Comparison of ENCODE assay signal across 19 cellular contexts in the genomic region with DNA sequence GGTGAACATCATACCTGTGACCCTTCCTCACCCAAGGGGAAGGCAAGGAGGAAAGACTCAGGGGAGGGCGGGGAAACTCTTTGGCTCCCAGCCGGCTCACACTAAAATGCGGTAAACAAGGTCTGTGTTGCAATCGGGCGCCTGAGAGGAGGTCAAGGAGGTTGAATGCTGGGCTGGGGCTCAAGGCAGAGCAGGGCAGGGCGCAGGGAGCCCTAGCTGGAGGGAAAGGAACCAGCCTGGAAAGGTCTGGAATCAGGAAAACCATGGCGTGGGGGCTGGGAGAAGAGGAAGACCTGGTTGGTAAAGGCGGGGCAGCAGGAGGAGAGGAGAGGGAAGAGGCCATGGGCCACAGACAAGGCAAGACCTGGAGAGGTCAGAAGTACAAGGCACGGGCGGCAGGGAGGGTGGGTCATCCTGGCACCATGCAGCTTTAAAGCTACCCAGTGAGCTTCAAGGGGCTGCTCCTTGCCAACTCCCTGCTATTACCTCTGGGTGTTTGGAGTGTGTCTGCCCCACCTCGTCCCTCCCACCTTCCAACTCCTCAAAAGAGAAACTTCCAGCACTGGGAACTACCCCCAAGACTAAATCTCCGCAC. TPM values are rescaled to one million over a fixed set of nuclear protein-coding genes. Genes with fewer than 3 reads are reported as not detected.
A peak's percentile ranks its signal among the peaks of the same experiment; 100 is the strongest.
DNase-seq lines count a peak whose midpoint lies in the region; ATAC-seq, FAIRE-seq and TF ChIP-seq lines count a peak whose summit lies in the region.
"Had no signal": no experiment of that assay in that cellular context is flagged by ENCODE, and none has a peak within 500 bp of the region (broad histone marks: within the 10 kb centered on the region; RNA-seq: fewer than 3 reads in every experiment).

No MANE protein-coding gene starts in this region.

- CTCF ChIA-PET in PC-9 (lab: Charles Lee), result no interaction called here

- peak overlapping the region; percentile 37 for H2BK120ac ChIP-seq in trophoblast cell (ENCODE audit: insufficient read depth, low read length, poor library complexity)

- peak overlapping the region; percentile 26 for H3K14ac ChIP-seq in trophoblast cell (ENCODE audit: low read length)

- no peak overlapping the region for H3K4ac ChIP-seq in trophoblast cell (ENCODE audit: low read depth, low read length)

- peak overlapping the region; percentile 64 for H4K91ac ChIP-seq in trophoblast cell (ENCODE audit: low read depth, low read length)

- no peak overlapping the region for H4K8ac ChIP-seq in trophoblast cell (ENCODE audit: low read depth, low read length)

- POLR2A ChIA-PET in PC-9 (lab: Charles Lee; ENCODE audit: unreplicated experiment), result no interaction called here

- H3K36me3 ChIP-seq in PC-9 (ENCODE audit: low read depth) (no peaks in the 10 kb centered on the region), kidney (ENCODE audit: control insufficient read depth in 1 of 2, insufficient read depth in 2 of 2, low read length in 2 of 2) (no peaks in the 10 kb centered on the region), trophoblast cell (ENCODE audit: control insufficient read depth in 1 of 2, insufficient read depth in 2 of 2, low read length in 2 of 2) (no peaks in the 10 kb centered on the region)
- H3K36me3 ChIP-seq: esophagus squamous epithelium had no signal

- H3K18ac ChIP-seq in trophoblast cell (ENCODE audit: low read length), result peak overlapping the region; percentile 5

- H3K9me3 ChIP-seq in PC-9 (ENCODE audit: insufficient read depth, low read depth) (no peaks in the 10 kb centered on the region), kidney (ENCODE audit: control insufficient read depth in 1 of 2, low read length in 2 of 2) (no peaks in the 10 kb centered on the region), trophoblast cell (ENCODE audit: insufficient read depth, low read depth, low read length) (no peaks in the 10 kb centered on the region)
- H3K9me3 ChIP-seq: esophagus squamous epithelium had no signal

- no peak overlapping the region for H2AFZ ChIP-seq in PC-9
- H2AFZ ChIP-seq in trophoblast cell (ENCODE audit: insufficient read depth, low read length, poor library complexity), result peak overlapping the region; percentile 14

- H4K12ac ChIP-seq in trophoblast cell (ENCODE audit: low read depth, low read length), result peak overlapping the region; percentile 35

- no TSS peak for BruUV-seq in PC-9 (replicated peaks; lab: Mats Ljungman, UMichigan)

- H3K4me2 ChIP-seq in PC-9 (peak overlapping the region; percentile 25), trophoblast cell (ENCODE audit: low read length) (no peak overlapping the region)

- DNase-seq in H4 (ENCODE audit: low spot score), result peak; percentile 27
- DNase-seq in PC-9, result peak; percentile 34 to 47
- DNase-seq in kidney, result peak; percentile 86
- DNase-seq in trophoblast cell, result peak in 1 of 2 donors; percentile 18
- DNase-seq in hypothalamus (lab: John Stamatoyannopoulos, UW), result no peak
- no peak for DNase-seq in NCI-H187 treated with DMSO at 0.1 percent for 48 hours (lab: John Stamatoyannopoulos, UW)
- DNase-seq in occipital lobe (lab: John Stamatoyannopoulos, UW), result no peak
- DNase-seq: activated CD4-positive, alpha-beta T cell treated with anti-CD3 and anti-CD28 coated beads, Interleukin-2, amount 10 ng/mL, durations not matched to agents 7 days and 5 days; DMS79 treated with DMSO at 0.1 percent for 48 hours; esophagus squamous epithelium; KG1; NCI-H2107; stimulated activated CD4-positive, alpha-beta T cell treated with anti-CD3 and anti-CD28 coated beads, Interleukin-15, amount 100 ng/mL, for 24 hours; stimulated activated CD8-positive, alpha-beta memory T cell treated with anti-CD3 and anti-CD28 coated beads, Interleukin-4, amount 100 ng/mL, for 48 hours; T-helper 1 cell had no signal

- FAIRE-seq in kidney (lab: Jason Lieb, UNC), result no peak
- FAIRE-seq: GM12878 had no signal

- H3K79me1 ChIP-seq in trophoblast cell (ENCODE audit: low read length), result peaks cover 19% of the 10 kb centered on the region

- peaks cover 18% of the 10 kb centered on the region; the same call in 1 of the 2 replicates for H3F3A ChIP-seq in PC-9 (ENCODE audit: insufficient read depth, low read depth)

- H4K20me1 ChIP-seq in PC-9 (ENCODE audit: insufficient read depth), result no peaks in the 10 kb centered on the region

- H3K4me1 ChIP-seq in PC-9 (replicated peaks; ENCODE audit: insufficient read depth), result peaks cover 42% of the 10 kb centered on the region
- H3K4me1 ChIP-seq in kidney (ENCODE audit: control insufficient read depth in 1 of 2, insufficient read depth in 1 of 2, low read depth in 1 of 2, low read length in 2 of 2), result peaks cover 29 to 37% of the 10 kb centered on the region in 2 donors
- H3K4me1 ChIP-seq in trophoblast cell (ENCODE audit: control insufficient read depth in 1 of 2, insufficient read depth in 2 of 2, low read length in 2 of 2), result peaks cover 34 to 45% of the 10 kb centered on the region in 2 experiments

- TF ChIP-seq CTCF in PC-9 (conservative IDR thresholded peaks at IDR 0.05) (no peak), kidney (IDR thresholded peaks at IDR 0.05; ENCODE audit: borderline replicate concordance, extremely low read depth, insufficient read depth) (no peak)

- H3K79me2 ChIP-seq in PC-9 (ENCODE audit: low read depth) (no peaks in the 10 kb centered on the region), trophoblast cell (ENCODE audit: control insufficient read depth, insufficient read depth, low read length, poor library complexity) (peaks cover under 1% of the 10 kb centered on the region)

- peak overlapping the region; percentile 38 to 51 for H3K9ac ChIP-seq in kidney (ENCODE audit: low read length in 2 of 2)
- H3K9ac ChIP-seq in trophoblast cell (ENCODE audit: low read length), result no peak overlapping the region

- H2AK5ac ChIP-seq in trophoblast cell (ENCODE audit: low read length), result peak overlapping the region; percentile 28

- ATAC-seq in GM18858 (IDR thresholded peaks at IDR 0.05; ENCODE audit: unreplicated experiment), result no peak
- ATAC-seq: activated T-helper 17 cell treated with anti-CD3 and anti-CD28 coated beads, Interleukin-2, amount 50 U/mL, for 72 hours; GM12878 had no signal

- WGBS in trophoblast cell (ENCODE audit: extremely low coverage, insufficient coverage, insufficient read length), result no CpG with 5 or more reads among the region's 12 CpGs

- H3K9me2 ChIP-seq in PC-9 (ENCODE audit: insufficient read depth), result no peaks in the 10 kb centered on the region

- H3K27me3 ChIP-seq in PC-9 (ENCODE audit: insufficient read depth, low read depth) (no peaks in the 10 kb centered on the region), trophoblast cell (ENCODE audit: insufficient read depth, low read length) (no peaks in the 10 kb centered on the region)

- H2BK12ac ChIP-seq in trophoblast cell (ENCODE audit: low read length), result peak overlapping the region; percentile 4

- no peak overlapping the region for H2BK5ac ChIP-seq in trophoblast cell (ENCODE audit: low read depth, low read length, poor library complexity)

- no peak overlapping the region for H3K23ac ChIP-seq in trophoblast cell (ENCODE audit: low read length)

- H3K27ac ChIP-seq in PC-9, result no peak overlapping the region
- peak overlapping the region; percentile 87 to 93 for H3K27ac ChIP-seq in kidney (ENCODE audit: low read depth in 2 of 2, low read length in 2 of 2)
- H3K27ac ChIP-seq in trophoblast cell (ENCODE audit: low read depth, low read length), result no peak overlapping the region

- H3K4me3 ChIP-seq in PC-9 (no peak overlapping the region), kidney (ENCODE audit: low read length in 2 of 2) (no peak overlapping the region), trophoblast cell (ENCODE audit: low read depth, low read length) (no peak overlapping the region)
- H3K4me3 ChIP-seq: esophagus squamous epithelium, GM12878 had no signal

- intact Hi-C loops in PC-9 (cut with micrococcal nuclease; ENCODE audit: unreplicated experiment) (no loop called here), kidney (cut with DNase I) (no loop called here)

RNA-seq across cellular contexts. Expression of a gene that starts 4.8 kb away (rescaled TPM):
- 1.5 and 1.9 TPM in 2 replicates for total RNA-seq in H4 (2014; rRNA removed; shearing (Covaris generic))
- 1.2 TPM in 2 replicates for total RNA-seq in PC-9 (2021)
- total RNA-seq in kidney, result 59.4 TPM
- 221 TPM for polyA plus RNA-seq in kidney (ENCODE audit: insufficient read depth, low read depth, low replicate concordance)
- polyA plus RNA-seq in trophoblast cell (2013), result 12.0 and 12.4 TPM in 2 replicates
- not detected for total RNA-seq in occipital lobe
- total RNA-seq: activated CD4-positive, alpha-beta T cell treated with anti-CD3 and anti-CD28 coated beads, Interleukin-2, amount 10 ng/mL, durations not matched to agents 7 days and 5 days; activated T-helper 17 cell treated with anti-CD3 and anti-CD28 coated beads, Interleukin-2, amount 50 U/mL, for 72 hours; OCI-LY7 had no signal

Comparison
In these comparisons a context has a peak if more than half of its experiments do, and no peak if none do; other contexts are left out.
1. DNase-seq: peak in H4 (single experiment), PC-9 (2 of 2) and kidney (single experiment); none in hypothalamus (0 of 51), NCI-H187 treated with DMSO at 0.1 percent for 48 hours (single experiment) and occipital lobe (single experiment).
2. H3K27ac ChIP-seq: peak in kidney (2 of 2); none in PC-9 (single experiment) and trophoblast cell (single experiment).
3. RNA of a gene that starts 4.8 kb away (total RNA-seq): 59.4 TPM in kidney (single experiment); 1.5 to 1.9 TPM in H4, 1.2 TPM in PC-9 and not detected in occipital lobe (single experiment); every median in the first group is over 10 times any median in the second.